8 cellular contexts compared by ENCODE assay signal in genomic region chr17:66673668-66674276, GRCh38.
DNase-seq lines count a peak whose midpoint lies in the region; ATAC-seq and TF ChIP-seq lines count a peak whose summit lies in the region.

No MANE protein-coding gene starts in this region.

- TF ChIP-seq CTCF in BE2C (IDR thresholded peaks at IDR 0.05; ENCODE audit: low read depth, low read length) (peak; percentile 91), Peyer's patch (IDR thresholded peaks at IDR 0.05) (peak; percentile 9 to 84 (median 62)), omental fat pad (IDR thresholded peaks at IDR 0.05) (peak in 1 of 3 donors; percentile 13)

- H3K27me3 ChIP-seq in BE2C = no peaks in the 10 kb centered on the region
- H3K27me3 ChIP-seq in H7 (ENCODE audit: control insufficient read depth, insufficient read depth, low read length) = no peaks in the 10 kb centered on the region
- no peaks in the 10 kb centered on the region for H3K27me3 ChIP-seq in Peyer's patch

- peak; percentile 71 to 74 for ATAC-seq in activated naive CD4-positive, alpha-beta T cell treated with anti-CD3 and anti-CD28 coated beads, Interleukin-2, amount 50 U/mL, for 72 hours
- peak; percentile 59 for ATAC-seq in omental fat pad (ENCODE audit: low FRiP score)
- ATAC-seq in GM18909 (IDR thresholded peaks at IDR 0.05; ENCODE audit: poor library complexity, unreplicated experiment) = no peak

- peaks cover 23 to 33% of the 10 kb centered on the region in 2 donors for H3K36me3 Mint-ChIP-seq in activated naive CD4-positive, alpha-beta T cell treated with anti-CD3 and anti-CD28 coated beads, Interleukin-2, amount 50 U/mL, for 72 hours

- peak overlapping the region; percentile 85 to 93 for H3K27ac Mint-ChIP-seq in activated naive CD4-positive, alpha-beta T cell treated with anti-CD3 and anti-CD28 coated beads, Interleukin-2, amount 50 U/mL, for 72 hours

- H3K9me3 Mint-ChIP-seq in activated naive CD4-positive, alpha-beta T cell treated with anti-CD3 and anti-CD28 coated beads, Interleukin-2, amount 50 U/mL, for 72 hours = peaks cover 0 to 9% of the 10 kb centered on the region in 2 donors

- peak; percentile 63 for DNase-seq in BE2C
- DNase-seq in H7 = peak; percentile 68
- peak in 2 of 3 donors; percentile 52 to 63 for DNase-seq in Peyer's patch
- DNase-seq in activated naive CD4-positive, alpha-beta T cell treated with anti-CD3 and anti-CD28 coated beads, Interleukin-2, amount 50 U/mL, for 72 hours (ENCODE audit: low spot score in 2 of 2) = peak in 1 of 2 donors; percentile 46
- peak; percentile 10 for DNase-seq in germinal center (ENCODE audit: low spot score)
- no peak for DNase-seq in omental fat pad (ENCODE audit: low spot score)
- DNase-seq in GM19240 (ENCODE audit: insufficient read length, low spot score) = no peak

- H3K4me1 ChIP-seq in BE2C = no peaks in the 10 kb centered on the region
- H3K4me1 ChIP-seq in Peyer's patch = peaks cover 0 to 11% (median 0%) of the 10 kb centered on the region in 4 donors

- peak overlapping the region in 3 of 4 donors; percentile 12 to 49 (median 14) for H3K27ac ChIP-seq in Peyer's patch

- TF ChIP-seq POLR2A in Peyer's patch (IDR thresholded peaks at IDR 0.05) = no peak

- no peaks in the 10 kb centered on the region for H3K9me3 ChIP-seq in BE2C
- no peaks in the 10 kb centered on the region for H3K9me3 ChIP-seq in Peyer's patch

- H3K36me3 ChIP-seq in BE2C = no peaks in the 10 kb centered on the region
- H3K36me3 ChIP-seq in H7 (replicated peaks; ENCODE audit: control insufficient read depth, insufficient read depth, low read length) = no peaks in the 10 kb centered on the region
- H3K36me3 ChIP-seq in Peyer's patch = no peaks in the 10 kb centered on the region

- H3K4me3 ChIP-seq in BE2C (ENCODE audit: low read depth, low read length) (no peak overlapping the region), H7 (ENCODE audit: insufficient read depth, low read depth, low read length) (no peak overlapping the region), Peyer's patch (no peak overlapping the region)

Comparison
In these comparisons a context has a peak if more than half of its experiments do, and no peak if none do; other contexts are left out.
1. DNase-seq: peak in BE2C (single experiment), H7 (single experiment), Peyer's patch (2 of 3) and germinal center (single experiment); none in omental fat pad (single experiment) and GM19240 (single experiment).